ENCODE assay signal across 20 cellular contexts in genomic region chr20:23120261-23120660, GRCh38. TPM values are rescaled to one million over a fixed set of nuclear protein-coding genes. Genes with fewer than 3 reads are reported as not detected.
DNase-seq lines count a peak whose midpoint lies in the region; ATAC-seq and TF ChIP-seq lines count a peak whose summit lies in the region.
"Had no signal": no experiment of that assay in that cellular context is flagged by ENCODE, and none has a peak within 500 bp of the region (broad histone marks: within the 10 kb centered on the region; RNA-seq: fewer than 3 reads in every experiment).

No MANE protein-coding gene starts in this region.

- H4K8ac ChIP-seq in neuronal stem cell (ENCODE audit: low read depth, low read length) = no peak overlapping the region

- peak overlapping the region; percentile 42 for H2AK5ac ChIP-seq in neuronal stem cell (ENCODE audit: low read depth, low read length)

- no peak overlapping the region for H3K4me3 ChIP-seq in esophagus (ENCODE audit: low read depth in 1 of 2, low read length in 2 of 2)
- peak overlapping the region in 1 of 2 donors; percentile 36 for H3K4me3 ChIP-seq in neuronal stem cell (ENCODE audit: low read length in 2 of 2)
- no peak overlapping the region for H3K4me3 ChIP-seq in upper lobe of left lung
- no peak overlapping the region for H3K4me3 ChIP-seq in CD8-positive, alpha-beta memory T cell (ENCODE audit: low read length)
- H3K4me3 ChIP-seq in neural progenitor cell = no peak overlapping the region
- H3K4me3 ChIP-seq: GM12878, GM23248 had no signal

- ATAC-seq in activated CD8-positive, alpha-beta memory T cell treated with anti-CD3 and anti-CD28 coated beads, Interleukin-2, amount 10 ng/mL, durations not matched to agents 7 days and 5 days = no peak
- ATAC-seq in upper lobe of left lung (ENCODE audit: low FRiP score in 2 of 2) = no peak
- ATAC-seq in activated T-helper 17 cell treated with anti-CD3 and anti-CD28 coated beads, Interleukin-2, amount 50 U/mL, for 72 hours (replicated peaks) = no peak
- ATAC-seq: CD8-positive, alpha-beta T cell; GM12878; HCT116 had no signal

- H3K27ac ChIP-seq in esophagus (ENCODE audit: low read depth in 2 of 2, low read length in 1 of 2) (peak overlapping the region; percentile 23 to 89), neuronal stem cell (replicated peaks; ENCODE audit: low read length) (no peak overlapping the region), upper lobe of left lung (peak overlapping the region; percentile 31 to 74 (median 56)), neural progenitor cell (no peak overlapping the region)
- no peak overlapping the region for H3K27ac ChIP-seq in CD8-positive, alpha-beta memory T cell (ENCODE audit: low read depth, low read length)
- H3K27ac ChIP-seq: 22Rv1, GM23248 had no signal

- H3K4me2 ChIP-seq in neuronal stem cell (ENCODE audit: insufficient read depth, low read length, poor library complexity, severe bottlenecking) (no peak overlapping the region), neural progenitor cell (no peak overlapping the region)

- H3K4me1 ChIP-seq in esophagus (ENCODE audit: control insufficient read depth in 2 of 2, insufficient read depth in 2 of 2, low read length in 1 of 2) = peaks cover 0 to 37% of the 10 kb centered on the region in 2 donors
- peaks cover 0 to 4% of the 10 kb centered on the region in 2 donors for H3K4me1 ChIP-seq in neuronal stem cell (ENCODE audit: control insufficient read depth in 2 of 2, insufficient read depth in 1 of 2, low read depth in 1 of 2, low read length in 2 of 2)
- peaks cover 33 to 53% (median 42%) of the 10 kb centered on the region in 4 donors for H3K4me1 ChIP-seq in upper lobe of left lung
- no peaks in the 10 kb centered on the region for H3K4me1 ChIP-seq in CD8-positive, alpha-beta memory T cell (ENCODE audit: insufficient read depth, low read length)
- no peaks in the 10 kb centered on the region for H3K4me1 ChIP-seq in neural progenitor cell

- no peaks in the 10 kb centered on the region for H3K4me1 Mint-ChIP-seq in activated CD8-positive, alpha-beta memory T cell treated with anti-CD3 and anti-CD28 coated beads, Interleukin-2, amount 10 ng/mL, durations not matched to agents 7 days and 5 days
- H3K4me1 Mint-ChIP-seq in CD8-positive, alpha-beta memory T cell = no peaks in the 10 kb centered on the region
- H3K4me1 Mint-ChIP-seq in activated T-helper 17 cell treated with anti-CD3 and anti-CD28 coated beads, Interleukin-2, amount 50 U/mL, for 72 hours = no peaks in the 10 kb centered on the region
- peaks cover 17% of the 10 kb centered on the region for H3K4me1 Mint-ChIP-seq in neural progenitor cell

- TF ChIP-seq EP300 in upper lobe of left lung (IDR thresholded peaks at IDR 0.05) = no peak

- H2BK5ac ChIP-seq in neuronal stem cell (ENCODE audit: low read length) = no peak overlapping the region

- H3K27me3 Mint-ChIP-seq in activated CD8-positive, alpha-beta memory T cell treated with anti-CD3 and anti-CD28 coated beads, Interleukin-2, amount 10 ng/mL, durations not matched to agents 7 days and 5 days = peaks cover 7% of the 10 kb centered on the region
- peaks cover 3 to 8% of the 10 kb centered on the region in 2 donors for H3K27me3 Mint-ChIP-seq in CD8-positive, alpha-beta memory T cell
- peaks cover 3% of the 10 kb centered on the region for H3K27me3 Mint-ChIP-seq in activated T-helper 17 cell treated with anti-CD3 and anti-CD28 coated beads, Interleukin-2, amount 50 U/mL, for 72 hours
- peaks cover 13% of the 10 kb centered on the region for H3K27me3 Mint-ChIP-seq in neural progenitor cell (ENCODE audit: insufficient read depth, low read depth)

- H3K36me3 ChIP-seq in esophagus (ENCODE audit: control insufficient read depth in 2 of 2, insufficient read depth in 2 of 2, low read length in 1 of 2) (no peaks in the 10 kb centered on the region), neuronal stem cell (replicated peaks in 1 of 2; ENCODE audit: control insufficient read depth in 2 of 2, insufficient read depth in 2 of 2, low read length in 2 of 2) (no peaks in the 10 kb centered on the region), upper lobe of left lung (no peaks in the 10 kb centered on the region), neural progenitor cell (no peaks in the 10 kb centered on the region)
- no peaks in the 10 kb centered on the region for H3K36me3 ChIP-seq in CD8-positive, alpha-beta memory T cell (ENCODE audit: insufficient read depth, low read length)

- H3F3A ChIP-seq in neural progenitor cell (ENCODE audit: low read depth) = no peaks in the 10 kb centered on the region

- H3K9ac ChIP-seq in neuronal stem cell (ENCODE audit: low read depth, low read length, poor library complexity) = no peak overlapping the region
- H3K9ac ChIP-seq in neural progenitor cell = no peak overlapping the region
- H3K9ac ChIP-seq: GM23248 had no signal

- TF ChIP-seq CTCF in upper lobe of left lung (IDR thresholded peaks at IDR 0.05) (no peak), neural progenitor cell (IDR thresholded peaks at IDR 0.05) (no peak)

- H3K9me3 ChIP-seq in esophagus (ENCODE audit: control insufficient read depth in 2 of 2, insufficient read depth in 1 of 2, low read depth in 1 of 2, low read length in 1 of 2) (no peaks in the 10 kb centered on the region), neuronal stem cell (replicated peaks in 1 of 2; ENCODE audit: control insufficient read depth in 2 of 2, insufficient read depth in 1 of 2, low read depth in 1 of 2, low read length in 2 of 2) (no peaks in the 10 kb centered on the region), upper lobe of left lung (no peaks in the 10 kb centered on the region), neural progenitor cell (ENCODE audit: low read depth) (no peaks in the 10 kb centered on the region)
- H3K9me3 ChIP-seq in CD8-positive, alpha-beta memory T cell (ENCODE audit: low read length) = no peaks in the 10 kb centered on the region

- no peaks in the 10 kb centered on the region for H3K79me2 ChIP-seq in neural progenitor cell (ENCODE audit: low read depth)

- H2BK15ac ChIP-seq in neuronal stem cell (ENCODE audit: low read length) = no peak overlapping the region

- H3K4ac ChIP-seq in neuronal stem cell (ENCODE audit: low read length) = no peak overlapping the region

- CTCF ChIA-PET in activated CD8-positive, alpha-beta memory T cell treated with anti-CD3 and anti-CD28 coated beads, Interleukin-2, amount 10 ng/mL, durations not matched to agents 7 days and 5 days (lab: Charles Lee) = no interaction called here
- CTCF ChIA-PET in CD8-positive, alpha-beta memory T cell (lab: Charles Lee) = no interaction called here

- peaks cover 2% of the 10 kb centered on the region for H3K79me1 ChIP-seq in neuronal stem cell (ENCODE audit: low read depth, low read length)

- H3K23ac ChIP-seq in neuronal stem cell (ENCODE audit: low read depth, low read length, poor library complexity) = peak overlapping the region; percentile 39

- peak overlapping the region; percentile 68 for H3K18ac ChIP-seq in neuronal stem cell (ENCODE audit: low read length)

- H3K14ac ChIP-seq in neuronal stem cell (ENCODE audit: low read length) = no peak overlapping the region

- H2BK120ac ChIP-seq in neuronal stem cell (ENCODE audit: low read depth, low read length) = no peak overlapping the region

- POLR2A ChIA-PET in CD8-positive, alpha-beta memory T cell (lab: Charles Lee) = no interaction called here

- WGBS in esophagus, 2 donors = 91 to 92% methylated on average over 6 of the region's 7 CpGs
- no CpG with 5 or more reads among the region's 7 CpGs for WGBS in neuronal stem cell (ENCODE audit: extremely low coverage in 2 of 2, insufficient read length in 2 of 2, insufficient replicate concordance in 1 of 2), 2 donors
- WGBS in upper lobe of left lung, 2 donors = 93 to 94% methylated on average over 6 of the region's 7 CpGs

- no peak for TF ChIP-seq POLR2A in upper lobe of left lung (IDR thresholded peaks at IDR 0.05)

- no peak overlapping the region for H2AFZ ChIP-seq in neuronal stem cell (ENCODE audit: low read length)
- H2AFZ ChIP-seq in neural progenitor cell (replicated peaks) = no peak overlapping the region
- H2AFZ ChIP-seq: GM23248 had no signal

- no peak overlapping the region for H3K27ac Mint-ChIP-seq in activated CD8-positive, alpha-beta memory T cell treated with anti-CD3 and anti-CD28 coated beads, Interleukin-2, amount 10 ng/mL, durations not matched to agents 7 days and 5 days
- H3K27ac Mint-ChIP-seq in CD8-positive, alpha-beta memory T cell = peak overlapping the region in 1 of 8 donors; percentile 62
- no peak overlapping the region for H3K27ac Mint-ChIP-seq in activated T-helper 17 cell treated with anti-CD3 and anti-CD28 coated beads, Interleukin-2, amount 50 U/mL, for 72 hours
- no peak overlapping the region for H3K27ac Mint-ChIP-seq in neural progenitor cell
- H3K27ac Mint-ChIP-seq: B cell; CD8-positive, alpha-beta T cell had no signal

- no peaks in the 10 kb centered on the region for H3K36me3 Mint-ChIP-seq in activated CD8-positive, alpha-beta memory T cell treated with anti-CD3 and anti-CD28 coated beads, Interleukin-2, amount 10 ng/mL, durations not matched to agents 7 days and 5 days
- no peaks in the 10 kb centered on the region for H3K36me3 Mint-ChIP-seq in CD8-positive, alpha-beta memory T cell
- H3K36me3 Mint-ChIP-seq in activated T-helper 17 cell treated with anti-CD3 and anti-CD28 coated beads, Interleukin-2, amount 50 U/mL, for 72 hours (ENCODE audit: low read depth) = no peaks in the 10 kb centered on the region
- H3K36me3 Mint-ChIP-seq in neural progenitor cell = no peaks in the 10 kb centered on the region
- H3K36me3 Mint-ChIP-seq: CD8-positive, alpha-beta T cell had no signal

- H4K20me1 ChIP-seq in neural progenitor cell (ENCODE audit: low read depth) = no peaks in the 10 kb centered on the region

- H3K27me3 ChIP-seq in esophagus (ENCODE audit: control insufficient read depth in 1 of 2, insufficient read depth in 2 of 2, low read length in 2 of 2) (no peaks in the 10 kb centered on the region), neuronal stem cell (ENCODE audit: control insufficient read depth in 3 of 3, insufficient read depth in 3 of 3, low read depth in 1 of 3, low read length in 3 of 3) (no peaks in the 10 kb centered on the region), upper lobe of left lung (no peaks in the 10 kb centered on the region), neural progenitor cell (no peaks in the 10 kb centered on the region)
- H3K27me3 ChIP-seq in CD8-positive, alpha-beta memory T cell (ENCODE audit: insufficient read depth, low read length, poor library complexity, severe bottlenecking) = no peaks in the 10 kb centered on the region

- H3K9me3 Mint-ChIP-seq in activated CD8-positive, alpha-beta memory T cell treated with anti-CD3 and anti-CD28 coated beads, Interleukin-2, amount 10 ng/mL, durations not matched to agents 7 days and 5 days (ENCODE audit: low read depth) = no peaks in the 10 kb centered on the region
- H3K9me3 Mint-ChIP-seq in CD8-positive, alpha-beta memory T cell = peaks cover 0 to 2% (median 0%) of the 10 kb centered on the region in 5 donors
- H3K9me3 Mint-ChIP-seq in activated T-helper 17 cell treated with anti-CD3 and anti-CD28 coated beads, Interleukin-2, amount 50 U/mL, for 72 hours = no peaks in the 10 kb centered on the region
- H3K9me3 Mint-ChIP-seq in neural progenitor cell = no peaks in the 10 kb centered on the region
- H3K9me3 Mint-ChIP-seq: CD8-positive, alpha-beta T cell had no signal

- H2BK12ac ChIP-seq in neuronal stem cell (ENCODE audit: low read length) = no peak overlapping the region

- no peak overlapping the region for H4K91ac ChIP-seq in neuronal stem cell (ENCODE audit: low read depth, low read length, poor library complexity)

- DNase-seq in activated CD8-positive, alpha-beta memory T cell treated with anti-CD3 and anti-CD28 coated beads, Interleukin-2, amount 50 U/mL, for 4 hours = peak; percentile 2
- DNase-seq in activated CD8-positive, alpha-beta memory T cell treated with anti-CD3 and anti-CD28 coated beads, Interleukin-2, amount 10 ng/mL, durations not matched to agents 7 days and 5 days = no peak
- DNase-seq in neuronal stem cell (ENCODE audit: low spot score) (no peak), upper lobe of left lung (no peak), neural progenitor cell (ENCODE audit: low spot score) (no peak)
- DNase-seq in CD8-positive, alpha-beta memory T cell = no peak
- DNase-seq: CD8-positive, alpha-beta T cell; GDM1; GM23248; NCI-H1417; NCI-H187 treated with DMSO at 0.1 percent for 48 hours; NCI-H345; NK-92 treated with Interleukin-12 subunit alpha and Interleukin-12 subunit beta, amount 100 ng/mL, for 24 hours had no signal

- H3K4me3 Mint-ChIP-seq in activated CD8-positive, alpha-beta memory T cell treated with anti-CD3 and anti-CD28 coated beads, Interleukin-2, amount 10 ng/mL, durations not matched to agents 7 days and 5 days = no peak overlapping the region
- no peak overlapping the region for H3K4me3 Mint-ChIP-seq in CD8-positive, alpha-beta memory T cell
- H3K4me3 Mint-ChIP-seq in activated T-helper 17 cell treated with anti-CD3 and anti-CD28 coated beads, Interleukin-2, amount 50 U/mL, for 72 hours = no peak overlapping the region
- H3K4me3 Mint-ChIP-seq in neural progenitor cell = no peak overlapping the region
- H3K4me3 Mint-ChIP-seq: B cell; CD8-positive, alpha-beta T cell had no signal

RNA-seq across cellular contexts. Expression of gene CD93, which starts 34.1 kb away (rescaled TPM):
- total RNA-seq in activated CD8-positive, alpha-beta memory T cell treated with anti-CD3 and anti-CD28 coated beads, Interleukin-2, amount 10 ng/mL, durations not matched to agents 7 days and 5 days = 1 to 10 TPM in 1 of 2 experiments, under 1 TPM in 1; 0.54 to 1.6 TPM
- 1 to 10 TPM; 1.8 to 2.8 TPM for polyA plus RNA-seq in esophagus
- polyA plus RNA-seq in neuronal stem cell (2013, experiment 1 of 2) = under 0.01 TPM
- polyA plus RNA-seq in neuronal stem cell (2013, experiment 2 of 2) = 0.01 TPM
- total RNA-seq in upper lobe of left lung (100 to 1,000 TPM in 1 of 6 donors, 10 to 100 TPM in 5; 25.1 to 160 (median 68.8) TPM), neural progenitor cell (ENCODE audit: low replicate concordance) (not detected in 2 replicates)
- total RNA-seq in CD8-positive, alpha-beta memory T cell = under 1 TPM; 0.50 to 0.53 TPM
- polyA plus RNA-seq in CD8-positive, alpha-beta memory T cell = 0.02 TPM
- 1 to 10 TPM; 5.4 to 6.7 TPM for total RNA-seq in activated T-helper 17 cell treated with anti-CD3 and anti-CD28 coated beads, Interleukin-2, amount 50 U/mL, for 72 hours
- total RNA-seq: GM23248, OCI-LY7 had no signal

Comparison
In these comparisons a context has a peak if more than half of its experiments do, and no peak if none do; other contexts are left out.
1. H3K27ac ChIP-seq: peak in esophagus (2 of 2) and upper lobe of left lung (4 of 4); none in neuronal stem cell (single experiment), CD8-positive, alpha-beta memory T cell (single experiment) and neural progenitor cell (single experiment).